In genomic region chr12:60805340-60805739, GRCh38 we compare ENCODE assay signal across 19 cellular contexts.
DNase-seq lines count a peak whose midpoint lies in the region; ATAC-seq, FAIRE-seq and TF ChIP-seq lines count a peak whose summit lies in the region.
"Had no signal": no experiment of that assay in that cellular context is flagged by ENCODE, and none has a peak within 500 bp of the region (broad histone marks: within the 10 kb centered on the region; RNA-seq: fewer than 3 reads in every experiment).

No MANE protein-coding gene starts in this region.

- H3K4me3 Mint-ChIP-seq in effector memory CD8-positive, alpha-beta T cell, result no peak overlapping the region

- WGBS in right lobe of liver (ENCODE audit: insufficient coverage, low coverage, low lambda C conversion rate, missing lambda C conversion rate), result 15% methylated on average over 4 of the region's 4 CpGs
- WGBS in heart left ventricle, 4 donors, result 52 to 58% (median 55%) methylated on average over 4 of the region's 4 CpGs

- H3K4me3 ChIP-seq in bronchial epithelial cell (ENCODE audit: low read depth, low read length) (no peak overlapping the region), right lobe of liver (no peak overlapping the region), heart left ventricle (no peak overlapping the region)
- H3K4me3 ChIP-seq: MG63 had no signal

- intact Hi-C loops in right lobe of liver (cut with DNase I) (no loop called here), heart left ventricle (cut with DNase I) (no loop called here)

- no peak overlapping the region for H3K27ac Mint-ChIP-seq in effector memory CD8-positive, alpha-beta T cell

- H3K27me3 ChIP-seq in bronchial epithelial cell (ENCODE audit: control insufficient read depth, insufficient read depth, low read length) (no peaks in the 10 kb centered on the region), right lobe of liver (no peaks in the 10 kb centered on the region), heart left ventricle (no peaks in the 10 kb centered on the region)
- H3K27me3 ChIP-seq: MG63 had no signal

- H3K36me3 Mint-ChIP-seq in effector memory CD8-positive, alpha-beta T cell (ENCODE audit: insufficient read depth), result no peaks in the 10 kb centered on the region

- no peaks in the 10 kb centered on the region for H3K27me3 Mint-ChIP-seq in effector memory CD8-positive, alpha-beta T cell

- H3K27ac ChIP-seq in right lobe of liver (no peak overlapping the region), heart left ventricle (no peak overlapping the region)

- no peak for TF ChIP-seq CTCF in bronchial epithelial cell (IDR thresholded peaks at IDR 0.05; ENCODE audit: insufficient read depth, low read length, severe bottlenecking)
- peak in 2 of 4 donors; percentile 11 to 22 for TF ChIP-seq CTCF in right lobe of liver (IDR thresholded peaks at IDR 0.05)
- no peak for TF ChIP-seq CTCF in heart left ventricle (IDR thresholded peaks at IDR 0.05)

- peak; percentile 1 for DNase-seq in COR-L47 (lab: John Stamatoyannopoulos, UW)
- DNase-seq in NCI-H2081 (lab: John Stamatoyannopoulos, UW), result peak; percentile 16 to 80
- DNase-seq in bronchial epithelial cell (ENCODE audit: low read depth), result peak; percentile 24
- no peak for DNase-seq in right lobe of liver
- no peak for DNase-seq in hepatic stellate cell (ENCODE audit: low spot score)
- no peak for DNase-seq in heart left ventricle
- no peak for DNase-seq in effector memory CD8-positive, alpha-beta T cell
- DNase-seq: ACHN, AML-193, Caco-2, DMS153, MG63, NCI-H1092 treated with DMSO at 0.1 percent for 48 hours, NCI-H1694, NCI-H2171 treated with DMSO at 0.1 percent for 48 hours, NCI-H510A, SIG-M5 had no signal

- ATAC-seq in right lobe of liver, result peak; percentile 62 to 79 (median 72)
- ATAC-seq in heart left ventricle, result no peak
- no peak for ATAC-seq in effector memory CD8-positive, alpha-beta T cell (replicated peaks)

- no peak for TF ChIP-seq POLR2A in right lobe of liver (IDR thresholded peaks at IDR 0.05)
- TF ChIP-seq POLR2A in heart left ventricle (IDR thresholded peaks at IDR 0.05), result no peak

- H3K9me3 ChIP-seq in right lobe of liver (no peaks in the 10 kb centered on the region), heart left ventricle (peaks cover 0 to 9% (median 0%) of the 10 kb centered on the region in 12 donors)
- H3K9me3 ChIP-seq: Caco-2, MG63 had no signal

- H3K36me3 ChIP-seq in bronchial epithelial cell (ENCODE audit: control insufficient read depth, insufficient read depth, low read length), result no peaks in the 10 kb centered on the region
- H3K36me3 ChIP-seq in right lobe of liver, result no peaks in the 10 kb centered on the region
- H3K36me3 ChIP-seq in heart left ventricle, result no peaks in the 10 kb centered on the region
- H3K36me3 ChIP-seq: MG63 had no signal

- FAIRE-seq in bronchial epithelial cell (lab: Jason Lieb, UNC), result no peak
- FAIRE-seq: GM19239, H54 had no signal

- peaks cover 0 to 2% of the 10 kb centered on the region in 2 donors for H3K9me3 Mint-ChIP-seq in effector memory CD8-positive, alpha-beta T cell

- H3K4me1 ChIP-seq in right lobe of liver, result no peaks in the 10 kb centered on the region
- H3K4me1 ChIP-seq in heart left ventricle, result no peaks in the 10 kb centered on the region

- H3K4me1 Mint-ChIP-seq in effector memory CD8-positive, alpha-beta T cell (ENCODE audit: low read depth in 2 of 2), result no peaks in the 10 kb centered on the region

Comparison
In these comparisons a context has a peak if more than half of its experiments do, and no peak if none do; other contexts are left out.
1. DNase-seq: peak in COR-L47 (single experiment), NCI-H2081 (2 of 2) and bronchial epithelial cell (single experiment); none in right lobe of liver (0 of 3), hepatic stellate cell (single experiment), heart left ventricle (0 of 5) and effector memory CD8-positive, alpha-beta T cell (0 of 3).
2. ATAC-seq: peak in right lobe of liver (4 of 4); none in heart left ventricle (0 of 4) and effector memory CD8-positive, alpha-beta T cell (single experiment).